ENCODE assay signal across 28 cellular contexts in genomic region chr5:125398466-125398865, GRCh38.
"Had no signal": no experiment of that assay in that cellular context is flagged by ENCODE, and none has a peak within 500 bp of the region (broad histone marks: within the 10 kb centered on the region; RNA-seq: fewer than 3 reads in every experiment).

No MANE protein-coding gene starts in this region.

- H3K4me2 ChIP-seq: neural progenitor cell, smooth muscle cell had no signal

- H2AFZ ChIP-seq: neural progenitor cell, parathyroid adenoma had no signal

- ATAC-seq: natural killer cell; psoas muscle; right cardiac atrium; sciatic nerve; stimulated activated memory B cell treated with anti-CD40 and anti-IgM and Interleukin-4, amounts not matched to agents 10 μg/mL and 1 μg/mL and 100 μg/mL, for 72 hours; stimulated activated naive CD8-positive, alpha-beta T cell treated with anti-CD3 and anti-CD28 coated beads, Interleukin-15, amount 100 ng/mL, for 72 hours; stimulated activated naive CD8-positive, alpha-beta T cell treated with anti-CD3 and anti-CD28 coated beads, Interleukin-15, Interleukin-2, amounts not matched to agents 100 U/mL and 50 U/mL, for 24 hours; upper lobe of right lung had no signal

- H3K9ac ChIP-seq: neural progenitor cell, parathyroid adenoma had no signal

- H3K4me3 ChIP-seq: neural progenitor cell, ovary, psoas muscle, skin epidermis, smooth muscle cell, spleen, suprapubic skin, testis, tibial artery, transverse colon, upper lobe of right lung, uterus had no signal

- DNase-seq: natural killer cell; occipital lobe; ovary; posterior cingulate gyrus; psoas muscle; right cardiac atrium; spleen; stimulated activated CD4-positive, alpha-beta T cell treated with anti-CD3 and anti-CD28 coated beads, Interleukin-12 subunit alpha, Interleukin-12 subunit beta, amount 100 ng/mL, for 4 hours; stimulated activated CD4-positive, alpha-beta T cell treated with anti-CD3 and anti-CD28 coated beads, Interleukin-1b, Interleukin-23, amount 100 ng/mL, for 48 hours; stimulated activated CD4-positive, alpha-beta T cell treated with anti-CD3 and anti-CD28 coated beads, Interleukin-4, amount 100 ng/mL, for 1 hour; stimulated activated CD4-positive, alpha-beta T cell treated with anti-CD3 and anti-CD28 coated beads, Interleukin-4, amount 100 ng/mL, for 4 hours; stimulated activated CD8-positive, alpha-beta memory T cell treated with anti-CD3 and anti-CD28 coated beads, Interleukin-4, amount 100 ng/mL, for 48 hours; stimulated activated naive CD4-positive, alpha-beta T cell; stimulated activated naive CD8-positive, alpha-beta T cell treated with anti-CD3 and anti-CD28 coated beads, Interleukin-15, amount 100 ng/mL, for 72 hours; stimulated activated naive CD8-positive, alpha-beta T cell treated with anti-CD3 and anti-CD28 coated beads, Interleukin-15, Interleukin-2, amounts not matched to agents 100 U/mL and 50 U/mL, for 24 hours; substantia nigra; testis; tibial artery; transverse colon; upper lobe of right lung; uterus had no signal

- H3K79me2 ChIP-seq: parathyroid adenoma had no signal

- H3K36me3 ChIP-seq: neural progenitor cell, ovary, spleen, suprapubic skin, tibial artery, transverse colon, upper lobe of right lung, uterus had no signal

- H3K4me1 ChIP-seq: neural progenitor cell, parathyroid adenoma, psoas muscle, spleen, suprapubic skin, testis, tibial artery, upper lobe of right lung, uterus had no signal

- H3K27ac ChIP-seq: neural progenitor cell, ovary, parathyroid adenoma, psoas muscle, skin epidermis, spleen, suprapubic skin, testis, tibial artery, transverse colon, upper lobe of right lung, uterus had no signal

- H3K27me3 ChIP-seq: neural progenitor cell, ovary, spleen, suprapubic skin, testis, tibial artery, transverse colon, upper lobe of right lung, uterus had no signal

- H3K9me3 ChIP-seq: ovary, suprapubic skin, testis, transverse colon, upper lobe of right lung, uterus had no signal
